1 cellular context compared by ENCODE assay signal in the genomic region with DNA sequence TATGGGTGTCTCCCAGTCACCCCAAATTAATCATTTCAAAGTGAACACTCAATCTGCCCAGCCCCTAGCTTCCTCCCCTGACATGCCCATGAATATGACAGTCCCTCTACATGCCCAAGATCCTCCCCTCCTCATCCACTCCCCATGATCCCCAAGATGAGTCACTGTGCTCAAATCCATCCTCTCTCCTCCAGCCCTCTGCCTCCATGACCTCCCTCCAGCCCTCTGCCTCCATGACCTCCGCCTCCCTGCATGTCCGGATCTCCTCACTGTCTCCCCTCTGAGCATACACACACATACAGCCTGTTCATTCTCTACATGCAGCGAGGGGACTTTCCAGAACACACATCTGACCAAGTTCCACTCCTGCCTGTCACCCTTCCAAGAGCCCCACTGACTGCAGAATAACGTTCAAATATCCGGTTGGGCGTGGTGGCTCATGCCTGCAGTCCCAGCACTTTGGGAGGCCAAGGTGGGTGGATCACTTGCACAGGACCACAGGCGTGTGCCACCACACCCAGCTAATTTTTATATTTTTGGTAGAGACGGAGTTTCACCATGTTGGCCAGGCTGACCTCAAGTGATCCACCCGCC.
TF ChIP-seq lines count a peak whose summit lies in the region.

No MANE protein-coding gene starts in this region.

TF ChIP-seq in HCT116, 20 proteins besides CTCF, POLR2A, EP300 and RAD21:
- TF ChIP-seq CBX3 (IDR thresholded peaks at IDR 0.05; ENCODE audit: low read depth) (no peak), REST (IDR thresholded peaks at IDR 0.05; ENCODE audit: low read depth) (no peak)
